Comparison of ENCODE assay signal across 8 cellular contexts in genomic region chr17:77320046-77320445, GRCh38.
DNase-seq lines count a peak whose midpoint lies in the region; ATAC-seq and TF ChIP-seq lines count a peak whose summit lies in the region.

No MANE protein-coding gene starts in this region.

- H3K4me3 Mint-ChIP-seq in chondrocyte (ENCODE audit: unreplicated experiment) (peak overlapping the region; percentile 93), nephron (peak overlapping the region; percentile 34 to 76 (median 72))

- DNase-seq in BE2C, result no peak
- DNase-seq in MG63, result peak; percentile 43
- DNase-seq in chondrocyte (ENCODE audit: low spot score), result peak; percentile 58
- no peak for DNase-seq in NCI-H748 treated with DMSO at 0.1 percent for 48 hours (lab: John Stamatoyannopoulos, UW)
- no peak for DNase-seq in NCI-H2227 treated with DMSO at 0.1 percent for 48 hours (lab: John Stamatoyannopoulos, UW)

- no peaks in the 10 kb centered on the region for H3K36me3 Mint-ChIP-seq in chondrocyte (ENCODE audit: low read depth)
- H3K36me3 Mint-ChIP-seq in nephron (ENCODE audit: low read depth), result no peaks in the 10 kb centered on the region

- H3K27me3 ChIP-seq in BE2C (no peaks in the 10 kb centered on the region), MG63 (no peaks in the 10 kb centered on the region)

- H3K9me3 ChIP-seq in BE2C (no peaks in the 10 kb centered on the region), MG63 (no peaks in the 10 kb centered on the region)

- TF ChIP-seq CTCF in BE2C (IDR thresholded peaks at IDR 0.05; ENCODE audit: low read depth, low read length), result no peak
- no peak for TF ChIP-seq CTCF in chondrocyte (IDR thresholded peaks at IDR 0.05)
- no peak for TF ChIP-seq CTCF in nephron (IDR thresholded peaks at IDR 0.05; ENCODE audit: unreplicated experiment in 3 of 3)

- peaks cover 44% of the 10 kb centered on the region for H3K4me1 ChIP-seq in BE2C

- H3K4me1 Mint-ChIP-seq in chondrocyte (ENCODE audit: low read depth) (peaks cover 91% of the 10 kb centered on the region), nephron (peaks cover 78% of the 10 kb centered on the region)

- H3K4me3 ChIP-seq in BE2C (ENCODE audit: low read depth, low read length) (peak overlapping the region; percentile 50), MG63 (peak overlapping the region; percentile 63)

- peak overlapping the region; percentile 100 for H3K27ac Mint-ChIP-seq in chondrocyte (ENCODE audit: unreplicated experiment)
- H3K27ac Mint-ChIP-seq in nephron, result peak overlapping the region; percentile 39 to 91 (median 85)

- H3K36me3 ChIP-seq in BE2C (no peaks in the 10 kb centered on the region), MG63 (peaks cover 55% of the 10 kb centered on the region)

- no peaks in the 10 kb centered on the region for H3K27me3 Mint-ChIP-seq in chondrocyte (ENCODE audit: low read depth)
- peaks cover 2% of the 10 kb centered on the region for H3K27me3 Mint-ChIP-seq in nephron (ENCODE audit: low read depth)

- no peaks in the 10 kb centered on the region for H3K9me3 Mint-ChIP-seq in chondrocyte (ENCODE audit: low read depth)
- H3K9me3 Mint-ChIP-seq in nephron, result no peaks in the 10 kb centered on the region

- ATAC-seq in HG03139 (IDR thresholded peaks at IDR 0.05; ENCODE audit: unreplicated experiment) (no peak), HG03095 (IDR thresholded peaks at IDR 0.05; ENCODE audit: unreplicated experiment) (no peak)

Comparison
In these comparisons a context has a peak if more than half of its experiments do, and no peak if none do; other contexts are left out.
1. DNase-seq: peak in MG63 (single experiment) and chondrocyte (single experiment); none in BE2C (single experiment), NCI-H748 treated with DMSO at 0.1 percent for 48 hours (single experiment) and NCI-H2227 treated with DMSO at 0.1 percent for 48 hours (single experiment).